Comparison of ENCODE assay signal across 1 cellular context in genomic region chr14:49852351-49853157, GRCh38.
TF ChIP-seq lines count a peak whose summit lies in the region.

TSS of gene NEMF (minus strand) at chr14:49852788. CDS start at chr14:49852753, 35 bp downstream.

TF ChIP-seq in WTC11, 78 proteins besides CTCF, POLR2A, EP300 and RAD21 (continued from another document):
- no peak for TF ChIP-seq ATF6 (CRISPR knock-in tag; IDR thresholded peaks at IDR 0.05)
- TF ChIP-seq ZNF219 (CRISPR knock-in tag; IDR thresholded peaks at IDR 0.05; ENCODE audit: borderline replicate concordance) = no peak
- TF ChIP-seq TEAD4 (CRISPR knock-in tag; IDR thresholded peaks at IDR 0.05) = no peak
- TF ChIP-seq OVOL2 (CRISPR knock-in tag; IDR thresholded peaks at IDR 0.05; ENCODE audit: borderline replicate concordance) = no peak
- TF ChIP-seq USF2 (CRISPR knock-in tag; IDR thresholded peaks at IDR 0.05) = no peak
- TF ChIP-seq MYBL2 (CRISPR knock-in tag; IDR thresholded peaks at IDR 0.05) = peak; percentile 78; the same call in 1 of the 2 replicates
- TF ChIP-seq IRF2 (CRISPR knock-in tag; IDR thresholded peaks at IDR 0.05; ENCODE audit: borderline replicate concordance, low read depth) = no peak
- no peak for TF ChIP-seq CDX4 (CRISPR knock-in tag; IDR thresholded peaks at IDR 0.05; ENCODE audit: borderline replicate concordance)
- no peak for TF ChIP-seq ATF3 (CRISPR knock-in tag; conservative IDR thresholded peaks at IDR 0.05)
- TF ChIP-seq ZBTB21 (CRISPR knock-in tag; IDR thresholded peaks at IDR 0.05; ENCODE audit: borderline replicate concordance) = 0 out of 2 replicates have a peak, but pooled peaks have one; percentile 21
- TF ChIP-seq GTF2I (CRISPR knock-in tag; conservative IDR thresholded peaks at IDR 0.05) = no peak
- TF ChIP-seq SOX15 (CRISPR knock-in tag; IDR thresholded peaks at IDR 0.05) = no peak
- TF ChIP-seq FOXJ3 (CRISPR knock-in tag; IDR thresholded peaks at IDR 0.05; ENCODE audit: borderline replicate concordance) = no peak
- TF ChIP-seq E2F1 (CRISPR knock-in tag; IDR thresholded peaks at IDR 0.05) = no peak
- TF ChIP-seq ZNF671 (CRISPR knock-in tag; IDR thresholded peaks at IDR 0.05) = no peak
- TF ChIP-seq CREM (CRISPR knock-in tag; IDR thresholded peaks at IDR 0.05) = no peak; the same call in 1 of the 2 replicates
- no peak for TF ChIP-seq NFATC4 (CRISPR knock-in tag; IDR thresholded peaks at IDR 0.05)
- 0 out of 2 replicates have a peak, but pooled peaks have one; percentile 58 for TF ChIP-seq JUN (CRISPR knock-in tag; IDR thresholded peaks at IDR 0.05)
- no peak for TF ChIP-seq GRHL2 (CRISPR knock-in tag; IDR thresholded peaks at IDR 0.05; ENCODE audit: insufficient replicate concordance, severe bottlenecking)
- TF ChIP-seq TP53 (CRISPR knock-in tag; IDR thresholded peaks at IDR 0.05) = no peak
- no peak for TF ChIP-seq STAT6 (CRISPR knock-in tag; conservative IDR thresholded peaks at IDR 0.05; ENCODE audit: low read depth)
- no peak for TF ChIP-seq AFF4 (CRISPR knock-in tag; IDR thresholded peaks at IDR 0.05; ENCODE audit: borderline replicate concordance)
- peak; percentile 88; the same call in 1 of the 2 replicates for TF ChIP-seq SMAD3 (CRISPR knock-in tag; IDR thresholded peaks at IDR 0.05; ENCODE audit: borderline replicate concordance)
- TF ChIP-seq NR1H2 (CRISPR knock-in tag; IDR thresholded peaks at IDR 0.05) = no peak
- peak; percentile 78 for TF ChIP-seq ZNF232 (CRISPR knock-in tag; IDR thresholded peaks at IDR 0.05)
- no peak for TF ChIP-seq MLX (CRISPR knock-in tag; IDR thresholded peaks at IDR 0.05)
- 0 out of 2 replicates have a peak, but pooled peaks have one; percentile 19 for TF ChIP-seq GABPB1 (CRISPR knock-in tag; IDR thresholded peaks at IDR 0.05)
- TF ChIP-seq PRDM15 (CRISPR knock-in tag; IDR thresholded peaks at IDR 0.05) = no peak
- TF ChIP-seq SMAD4 (CRISPR knock-in tag; IDR thresholded peaks at IDR 0.05) = no peak
